20 cellular contexts compared by ENCODE assay signal in genomic region chr22:22076937-22077703, GRCh38.
DNase-seq lines count a peak whose midpoint lies in the region; TF ChIP-seq lines count a peak whose summit lies in the region.
"Had no signal": no experiment of that assay in that cellular context is flagged by ENCODE, and none has a peak within 500 bp of the region (broad histone marks: within the 10 kb centered on the region; RNA-seq: fewer than 3 reads in every experiment).

No MANE protein-coding gene starts in this region.

- H3K4me1 Mint-ChIP-seq in chondrocyte (ENCODE audit: low read depth) (peaks cover 41% of the 10 kb centered on the region), HFFc6 (ENCODE audit: low read depth) (peaks cover 3% of the 10 kb centered on the region)
- H3K4me1 Mint-ChIP-seq: CD8-positive, alpha-beta memory T cell had no signal

- no peak for TF ChIP-seq CTCF in chondrocyte (IDR thresholded peaks at IDR 0.05)
- TF ChIP-seq CTCF in HFFc6 (IDR thresholded peaks at IDR 0.05) = no peak
- no peak for TF ChIP-seq CTCF in prostate gland (IDR thresholded peaks at IDR 0.05)

- WGBS in prostate gland = 53% methylated on average over 4 of the region's 4 CpGs

- no peaks in the 10 kb centered on the region for H3K27me3 ChIP-seq in prostate gland (replicated peaks; ENCODE audit: insufficient read depth)
- H3K27me3 ChIP-seq: right lobe of liver had no signal

- H3K27ac Mint-ChIP-seq in chondrocyte (ENCODE audit: unreplicated experiment) = peak overlapping the region; percentile 55
- no peak overlapping the region for H3K27ac Mint-ChIP-seq in HFFc6
- H3K27ac Mint-ChIP-seq: CD8-positive, alpha-beta memory T cell had no signal

- no peaks in the 10 kb centered on the region for H3K36me3 ChIP-seq in prostate gland
- H3K36me3 ChIP-seq: right lobe of liver had no signal

- no peak overlapping the region for H3K27ac ChIP-seq in prostate gland
- H3K27ac ChIP-seq: right lobe of liver had no signal

- no peak overlapping the region for H3K4me3 ChIP-seq in prostate gland
- H3K4me3 ChIP-seq: right lobe of liver had no signal

- H3K4me3 Mint-ChIP-seq in chondrocyte (ENCODE audit: unreplicated experiment) (no peak overlapping the region), HFFc6 (no peak overlapping the region)
- H3K4me3 Mint-ChIP-seq: CD8-positive, alpha-beta memory T cell had no signal

- DNase-seq in HCEC 1CT (peak; percentile 68), NCI-H524 treated with DMSO at 0.1 percent for 48 hours (lab: John Stamatoyannopoulos, UW) (peak; percentile 16), chondrocyte (ENCODE audit: low spot score) (no peak), iris pigment epithelial cell (ENCODE audit: low read depth) (peak; percentile 52), HFFc6 (no peak), prostate gland (ENCODE audit: low spot score) (no peak), AML-193 (lab: John Stamatoyannopoulos, UW) (no peak), germinal center (ENCODE audit: low spot score) (no peak)
- DNase-seq: activated effector memory CD4-positive, alpha-beta T cell treated with anti-CD3 and anti-CD28 coated beads, Interleukin-2, amount 50 U/mL, for 16 hours; amygdala; CD8-positive, alpha-beta memory T cell; erythroblast; H7; KG1; midbrain; NCI-H1436 treated with DMSO at 0.1 percent for 48 hours; NCI-H446 treated with DMSO at 0.1 percent for 48 hours; right lobe of liver; stimulated activated CD4-positive, alpha-beta T cell treated with anti-CD3 and anti-CD28 coated beads, Interleukin-2, amount 100 ng/mL, for 24 hours; substantia nigra had no signal

- no peaks in the 10 kb centered on the region for H3K36me3 Mint-ChIP-seq in chondrocyte (ENCODE audit: low read depth)
- H3K36me3 Mint-ChIP-seq in HFFc6 (ENCODE audit: low read depth) = no peaks in the 10 kb centered on the region
- H3K36me3 Mint-ChIP-seq: CD8-positive, alpha-beta memory T cell had no signal

- H3K9me3 Mint-ChIP-seq in chondrocyte (ENCODE audit: low read depth) (no peaks in the 10 kb centered on the region), HFFc6 (no peaks in the 10 kb centered on the region)
- H3K9me3 Mint-ChIP-seq: CD8-positive, alpha-beta memory T cell had no signal

- H3K27me3 Mint-ChIP-seq in chondrocyte (ENCODE audit: low read depth) (peaks cover 25% of the 10 kb centered on the region), HFFc6 (ENCODE audit: insufficient read depth) (peaks cover 47% of the 10 kb centered on the region)

- TF ChIP-seq POLR2A in prostate gland (IDR thresholded peaks at IDR 0.05) = no peak

- H3K4me1 ChIP-seq in prostate gland (replicated peaks) = no peaks in the 10 kb centered on the region

- no peaks in the 10 kb centered on the region for H3K9me3 ChIP-seq in prostate gland
- H3K9me3 ChIP-seq: right lobe of liver had no signal

- intact Hi-C loops in prostate gland (cut with DNase I) = no loop called here

Comparison
In these comparisons a context has a peak if more than half of its experiments do, and no peak if none do; other contexts are left out.
1. DNase-seq: peak in HCEC 1CT (single experiment), NCI-H524 treated with DMSO at 0.1 percent for 48 hours (single experiment) and iris pigment epithelial cell (single experiment); none in chondrocyte (single experiment), HFFc6 (single experiment), prostate gland (single experiment), AML-193 (0 of 2) and germinal center (single experiment).